ENCODE assay signal across 1 cellular context in the genomic region with DNA sequence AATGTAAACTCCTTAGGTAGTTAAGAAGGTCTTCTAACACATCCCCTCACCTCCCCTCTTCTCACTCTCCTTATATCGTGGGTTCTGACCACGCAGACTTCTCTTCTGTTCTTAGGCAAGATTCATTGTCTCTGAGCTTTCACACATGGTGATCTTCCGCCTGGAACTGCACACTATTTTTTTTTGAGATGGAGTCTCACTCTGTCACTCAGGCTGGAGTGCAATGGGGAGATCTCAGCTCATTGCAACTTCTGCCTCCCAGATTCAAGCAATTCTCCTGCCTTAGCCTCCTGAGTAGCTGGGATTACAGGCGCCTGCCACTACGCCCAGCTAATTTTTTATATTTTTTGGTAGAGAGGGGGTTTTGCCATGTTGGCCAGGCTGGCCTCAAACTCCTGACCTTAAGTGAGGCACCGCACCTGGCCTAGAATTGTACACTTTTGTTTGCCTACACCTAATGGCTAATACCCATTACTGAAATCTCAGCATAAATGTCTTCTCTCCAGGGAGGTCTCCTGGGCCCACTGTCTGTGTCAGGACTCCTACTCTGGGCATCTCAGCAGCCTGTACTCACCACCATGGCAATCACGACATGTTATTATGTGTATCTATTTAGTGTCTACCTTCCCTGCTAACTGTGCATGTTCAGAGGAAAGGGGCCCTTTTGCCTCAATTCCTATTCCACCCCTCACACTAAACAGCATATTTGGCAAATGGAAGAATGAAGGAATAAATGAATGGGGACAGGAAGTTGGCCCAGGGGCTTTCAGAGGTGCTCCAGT.
TF ChIP-seq lines count a peak whose summit lies in the region.

No MANE protein-coding gene starts in this region.

TF ChIP-seq in K562, 482 proteins besides CTCF, POLR2A, EP300 and RAD21 (continued from another document and continues in another):
- TF ChIP-seq BRD9 (IDR thresholded peaks at IDR 0.05; ENCODE audit: low read depth, partially characterized antibody) (no peak), NR3C1 (CRISPR knock-in tag; IDR thresholded peaks at IDR 0.05) (no peak), KDM2B (CRISPR knock-in tag; IDR thresholded peaks at IDR 0.05) (no peak), ZNF717 (CRISPR knock-in tag; IDR thresholded peaks at IDR 0.05) (peak; percentile 73), RBFOX2 (IDR thresholded peaks at IDR 0.05; ENCODE audit: low read depth, low read length) (no peak), RHOXF2B (CRISPR knock-in tag; conservative IDR thresholded peaks at IDR 0.05) (peak; percentile 85; the same call in 1 of the 2 replicates), ZNF707 (CRISPR knock-in tag; conservative IDR thresholded peaks at IDR 0.05) (no peak), BRF1 (IDR thresholded peaks at IDR 0.05; ENCODE audit: borderline replicate concordance, extremely low read depth, insufficient read length) (no peak), NR2F6 (CRISPR knock-in tag; IDR thresholded peaks at IDR 0.05) (0 out of 2 replicates have a peak, but pooled peaks have one; percentile 72), CBX8 (IDR thresholded peaks at IDR 0.05; ENCODE audit: borderline replicate concordance, extremely low read depth, low read depth, low read length, poor library complexity, severe bottlenecking) (no peak), DPF2 (IDR thresholded peaks at IDR 0.05) (no peak), PRPF4 (IDR thresholded peaks at IDR 0.05; ENCODE audit: insufficient read depth, low read depth, low read length, poor library complexity, severe bottlenecking) (no peak), NR4A1 (CRISPR knock-in tag; IDR thresholded peaks at IDR 0.05) (no peak), NR4A1 (tag; IDR thresholded peaks at IDR 0.05) (no peak), KLF10 (CRISPR knock-in tag; IDR thresholded peaks at IDR 0.05) (peak; percentile 15; the same call in 1 of the 2 replicates), DACH1 (IDR thresholded peaks at IDR 0.05; ENCODE audit: partially characterized antibody) (no peak), ZNF253 (CRISPR knock-in tag; conservative IDR thresholded peaks at IDR 0.05) (peak; percentile 55; the same call in 1 of the 2 replicates), ELF2 (CRISPR knock-in tag; IDR thresholded peaks at IDR 0.05) (peak; percentile 81), HNRNPL (IDR thresholded peaks at IDR 0.05; ENCODE audit: low read depth, low read length) (no peak), CEBPB (tag; IDR thresholded peaks at IDR 0.05) (no peak), ZFPM2 (CRISPR knock-in tag; IDR thresholded peaks at IDR 0.05) (0 out of 2 replicates have a peak, but pooled peaks have one; percentile 15), YBX1 (IDR thresholded peaks at IDR 0.05) (no peak), ZNF174 (CRISPR knock-in tag; IDR thresholded peaks at IDR 0.05) (no peak), FOXK1 (CRISPR knock-in tag; IDR thresholded peaks at IDR 0.05; ENCODE audit: borderline replicate concordance) (no peak), TFAM (CRISPR knock-in tag; conservative IDR thresholded peaks at IDR 0.05) (no peak), SRSF9 (IDR thresholded peaks at IDR 0.05; ENCODE audit: borderline replicate concordance, low read depth, low read length) (no peak), ZNF699 (CRISPR knock-in tag; IDR thresholded peaks at IDR 0.05; ENCODE audit: insufficient replicate concordance) (no peak), ZFX (CRISPR knock-in tag; IDR thresholded peaks at IDR 0.05) (no peak), ZNF134 (CRISPR knock-in tag; conservative IDR thresholded peaks at IDR 0.05) (no peak), GATA2 (CRISPR knock-in tag; IDR thresholded peaks at IDR 0.05) (no peak), GABPB1 (CRISPR knock-in tag; IDR thresholded peaks at IDR 0.05) (no peak), MBD2 (IDR thresholded peaks at IDR 0.05; ENCODE audit: borderline replicate concordance, low read depth) (0 out of 2 replicates have a peak, but pooled peaks have one; percentile 5), ZNF184 (CRISPR knock-in tag; IDR thresholded peaks at IDR 0.05) (no peak), ZC3H11A (IDR thresholded peaks at IDR 0.05; ENCODE audit: low read depth, low read length) (no peak), HNRNPK (IDR thresholded peaks at IDR 0.05; ENCODE audit: low read depth, low read length, poor library complexity, severe bottlenecking) (no peak), CBX1 (IDR thresholded peaks at IDR 0.05; ENCODE audit: low read depth) (peak; percentile 28; the same call in 1 of the 2 replicates), TRIM28 (IDR thresholded peaks at IDR 0.05) (no peak), ZNF561 (CRISPR knock-in tag; conservative IDR thresholded peaks at IDR 0.05) (no peak), CREB1 (IDR thresholded peaks at IDR 0.05) (no peak), CREB1 (CRISPR knock-in tag; IDR thresholded peaks at IDR 0.05) (no peak), EGR1 (conservative IDR thresholded peaks at IDR 0.05) (no peak), MYC (IDR thresholded peaks at IDR 0.05; ENCODE audit: low read depth, low read length) (no peak), MYC (CRISPR knock-in tag; IDR thresholded peaks at IDR 0.05; ENCODE audit: borderline replicate concordance, low read depth) (peak; percentile 55; the same call in 1 of the 2 replicates), PRMT5 (CRISPR knock-in tag; IDR thresholded peaks at IDR 0.05) (no peak)
- TF ChIP-seq, protein P1, sequence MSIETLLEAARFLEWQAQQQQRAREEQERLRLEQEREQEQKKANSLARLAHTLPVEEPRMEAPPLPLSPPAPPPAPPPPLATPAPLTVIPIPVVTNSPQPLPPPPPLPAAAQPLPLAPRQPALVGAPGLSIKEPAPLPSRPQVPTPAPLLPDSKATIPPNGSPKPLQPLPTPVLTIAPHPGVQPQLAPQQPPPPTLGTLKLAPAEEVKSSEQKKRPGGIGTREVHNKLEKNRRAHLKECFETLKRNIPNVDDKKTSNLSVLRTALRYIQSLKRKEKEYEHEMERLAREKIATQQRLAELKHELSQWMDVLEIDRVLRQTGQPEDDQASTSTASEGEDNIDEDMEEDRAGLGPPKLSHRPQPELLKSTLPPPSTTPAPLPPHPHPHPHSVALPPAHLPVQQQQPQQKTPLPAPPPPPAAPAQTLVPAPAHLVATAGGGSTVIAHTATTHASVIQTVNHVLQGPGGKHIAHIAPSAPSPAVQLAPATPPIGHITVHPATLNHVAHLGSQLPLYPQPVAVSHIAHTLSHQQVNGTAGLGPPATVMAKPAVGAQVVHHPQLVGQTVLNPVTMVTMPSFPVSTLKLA (conservative IDR thresholded peaks at IDR 0.05): no peak
- TF ChIP-seq, protein P2, sequence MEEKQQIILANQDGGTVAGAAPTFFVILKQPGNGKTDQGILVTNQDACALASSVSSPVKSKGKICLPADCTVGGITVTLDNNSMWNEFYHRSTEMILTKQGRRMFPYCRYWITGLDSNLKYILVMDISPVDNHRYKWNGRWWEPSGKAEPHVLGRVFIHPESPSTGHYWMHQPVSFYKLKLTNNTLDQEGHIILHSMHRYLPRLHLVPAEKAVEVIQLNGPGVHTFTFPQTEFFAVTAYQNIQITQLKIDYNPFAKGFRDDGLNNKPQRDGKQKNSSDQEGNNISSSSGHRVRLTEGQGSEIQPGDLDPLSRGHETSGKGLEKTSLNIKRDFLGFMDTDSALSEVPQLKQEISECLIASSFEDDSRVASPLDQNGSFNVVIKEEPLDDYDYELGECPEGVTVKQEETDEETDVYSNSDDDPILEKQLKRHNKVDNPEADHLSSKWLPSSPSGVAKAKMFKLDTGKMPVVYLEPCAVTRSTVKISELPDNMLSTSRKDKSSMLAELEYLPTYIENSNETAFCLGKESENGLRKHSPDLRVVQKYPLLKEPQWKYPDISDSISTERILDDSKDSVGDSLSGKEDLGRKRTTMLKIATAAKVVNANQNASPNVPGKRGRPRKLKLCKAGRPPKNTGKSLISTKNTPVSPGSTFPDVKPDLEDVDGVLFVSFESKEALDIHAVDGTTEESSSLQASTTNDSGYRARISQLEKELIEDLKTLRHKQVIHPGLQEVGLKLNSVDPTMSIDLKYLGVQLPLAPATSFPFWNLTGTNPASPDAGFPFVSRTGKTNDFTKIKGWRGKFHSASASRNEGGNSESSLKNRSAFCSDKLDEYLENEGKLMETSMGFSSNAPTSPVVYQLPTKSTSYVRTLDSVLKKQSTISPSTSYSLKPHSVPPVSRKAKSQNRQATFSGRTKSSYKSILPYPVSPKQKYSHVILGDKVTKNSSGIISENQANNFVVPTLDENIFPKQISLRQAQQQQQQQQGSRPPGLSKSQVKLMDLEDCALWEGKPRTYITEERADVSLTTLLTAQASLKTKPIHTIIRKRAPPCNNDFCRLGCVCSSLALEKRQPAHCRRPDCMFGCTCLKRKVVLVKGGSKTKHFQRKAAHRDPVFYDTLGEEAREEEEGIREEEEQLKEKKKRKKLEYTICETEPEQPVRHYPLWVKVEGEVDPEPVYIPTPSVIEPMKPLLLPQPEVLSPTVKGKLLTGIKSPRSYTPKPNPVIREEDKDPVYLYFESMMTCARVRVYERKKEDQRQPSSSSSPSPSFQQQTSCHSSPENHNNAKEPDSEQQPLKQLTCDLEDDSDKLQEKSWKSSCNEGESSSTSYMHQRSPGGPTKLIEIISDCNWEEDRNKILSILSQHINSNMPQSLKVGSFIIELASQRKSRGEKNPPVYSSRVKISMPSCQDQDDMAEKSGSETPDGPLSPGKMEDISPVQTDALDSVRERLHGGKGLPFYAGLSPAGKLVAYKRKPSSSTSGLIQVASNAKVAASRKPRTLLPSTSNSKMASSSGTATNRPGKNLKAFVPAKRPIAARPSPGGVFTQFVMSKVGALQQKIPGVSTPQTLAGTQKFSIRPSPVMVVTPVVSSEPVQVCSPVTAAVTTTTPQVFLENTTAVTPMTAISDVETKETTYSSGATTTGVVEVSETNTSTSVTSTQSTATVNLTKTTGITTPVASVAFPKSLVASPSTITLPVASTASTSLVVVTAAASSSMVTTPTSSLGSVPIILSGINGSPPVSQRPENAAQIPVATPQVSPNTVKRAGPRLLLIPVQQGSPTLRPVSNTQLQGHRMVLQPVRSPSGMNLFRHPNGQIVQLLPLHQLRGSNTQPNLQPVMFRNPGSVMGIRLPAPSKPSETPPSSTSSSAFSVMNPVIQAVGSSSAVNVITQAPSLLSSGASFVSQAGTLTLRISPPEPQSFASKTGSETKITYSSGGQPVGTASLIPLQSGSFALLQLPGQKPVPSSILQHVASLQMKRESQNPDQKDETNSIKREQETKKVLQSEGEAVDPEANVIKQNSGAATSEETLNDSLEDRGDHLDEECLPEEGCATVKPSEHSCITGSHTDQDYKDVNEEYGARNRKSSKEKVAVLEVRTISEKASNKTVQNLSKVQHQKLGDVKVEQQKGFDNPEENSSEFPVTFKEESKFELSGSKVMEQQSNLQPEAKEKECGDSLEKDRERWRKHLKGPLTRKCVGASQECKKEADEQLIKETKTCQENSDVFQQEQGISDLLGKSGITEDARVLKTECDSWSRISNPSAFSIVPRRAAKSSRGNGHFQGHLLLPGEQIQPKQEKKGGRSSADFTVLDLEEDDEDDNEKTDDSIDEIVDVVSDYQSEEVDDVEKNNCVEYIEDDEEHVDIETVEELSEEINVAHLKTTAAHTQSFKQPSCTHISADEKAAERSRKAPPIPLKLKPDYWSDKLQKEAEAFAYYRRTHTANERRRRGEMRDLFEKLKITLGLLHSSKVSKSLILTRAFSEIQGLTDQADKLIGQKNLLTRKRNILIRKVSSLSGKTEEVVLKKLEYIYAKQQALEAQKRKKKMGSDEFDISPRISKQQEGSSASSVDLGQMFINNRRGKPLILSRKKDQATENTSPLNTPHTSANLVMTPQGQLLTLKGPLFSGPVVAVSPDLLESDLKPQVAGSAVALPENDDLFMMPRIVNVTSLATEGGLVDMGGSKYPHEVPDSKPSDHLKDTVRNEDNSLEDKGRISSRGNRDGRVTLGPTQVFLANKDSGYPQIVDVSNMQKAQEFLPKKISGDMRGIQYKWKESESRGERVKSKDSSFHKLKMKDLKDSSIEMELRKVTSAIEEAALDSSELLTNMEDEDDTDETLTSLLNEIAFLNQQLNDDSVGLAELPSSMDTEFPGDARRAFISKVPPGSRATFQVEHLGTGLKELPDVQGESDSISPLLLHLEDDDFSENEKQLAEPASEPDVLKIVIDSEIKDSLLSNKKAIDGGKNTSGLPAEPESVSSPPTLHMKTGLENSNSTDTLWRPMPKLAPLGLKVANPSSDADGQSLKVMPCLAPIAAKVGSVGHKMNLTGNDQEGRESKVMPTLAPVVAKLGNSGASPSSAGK (IDR thresholded peaks at IDR 0.05): no peak
- TF ChIP-seq, protein P3, sequence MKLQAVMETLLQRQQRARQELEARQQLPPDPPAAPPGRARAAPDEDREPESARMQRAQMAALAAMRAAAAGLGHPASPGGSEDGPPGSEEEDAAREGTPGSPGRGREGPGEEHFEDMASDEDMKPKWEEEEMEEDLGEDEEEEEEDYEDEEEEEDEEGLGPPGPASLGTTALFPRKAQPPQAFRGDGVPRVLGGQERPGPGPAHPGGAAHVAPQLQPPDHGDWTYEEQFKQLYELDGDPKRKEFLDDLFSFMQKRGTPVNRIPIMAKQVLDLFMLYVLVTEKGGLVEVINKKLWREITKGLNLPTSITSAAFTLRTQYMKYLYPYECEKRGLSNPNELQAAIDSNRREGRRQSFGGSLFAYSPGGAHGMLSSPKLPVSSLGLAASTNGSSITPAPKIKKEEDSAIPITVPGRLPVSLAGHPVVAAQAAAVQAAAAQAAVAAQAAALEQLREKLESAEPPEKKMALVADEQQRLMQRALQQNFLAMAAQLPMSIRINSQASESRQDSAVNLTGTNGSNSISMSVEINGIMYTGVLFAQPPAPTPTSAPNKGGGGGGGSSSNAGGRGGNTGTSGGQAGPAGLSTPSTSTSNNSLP (IDR thresholded peaks at IDR 0.05; ENCODE audit: borderline replicate concordance, low read depth, low read length): no peak
- TF ChIP-seq, protein P4, sequence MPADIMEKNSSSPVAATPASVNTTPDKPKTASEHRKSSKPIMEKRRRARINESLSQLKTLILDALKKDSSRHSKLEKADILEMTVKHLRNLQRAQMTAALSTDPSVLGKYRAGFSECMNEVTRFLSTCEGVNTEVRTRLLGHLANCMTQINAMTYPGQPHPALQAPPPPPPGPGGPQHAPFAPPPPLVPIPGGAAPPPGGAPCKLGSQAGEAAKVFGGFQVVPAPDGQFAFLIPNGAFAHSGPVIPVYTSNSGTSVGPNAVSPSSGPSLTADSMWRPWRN (IDR thresholded peaks at IDR 0.05; ENCODE audit: low read depth): no peak
- TF ChIP-seq, protein P5, sequence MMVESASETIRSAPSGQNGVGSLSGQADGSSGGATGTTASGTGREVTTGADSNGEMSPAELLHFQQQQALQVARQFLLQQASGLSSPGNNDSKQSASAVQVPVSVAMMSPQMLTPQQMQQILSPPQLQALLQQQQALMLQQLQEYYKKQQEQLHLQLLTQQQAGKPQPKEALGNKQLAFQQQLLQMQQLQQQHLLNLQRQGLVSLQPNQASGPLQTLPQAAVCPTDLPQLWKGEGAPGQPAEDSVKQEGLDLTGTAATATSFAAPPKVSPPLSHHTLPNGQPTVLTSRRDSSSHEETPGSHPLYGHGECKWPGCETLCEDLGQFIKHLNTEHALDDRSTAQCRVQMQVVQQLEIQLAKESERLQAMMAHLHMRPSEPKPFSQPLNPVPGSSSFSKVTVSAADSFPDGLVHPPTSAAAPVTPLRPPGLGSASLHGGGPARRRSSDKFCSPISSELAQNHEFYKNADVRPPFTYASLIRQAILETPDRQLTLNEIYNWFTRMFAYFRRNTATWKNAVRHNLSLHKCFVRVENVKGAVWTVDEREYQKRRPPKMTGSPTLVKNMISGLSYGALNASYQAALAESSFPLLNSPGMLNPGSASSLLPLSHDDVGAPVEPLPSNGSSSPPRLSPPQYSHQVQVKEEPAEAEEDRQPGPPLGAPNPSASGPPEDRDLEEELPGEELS (CRISPR knock-in tag; IDR thresholded peaks at IDR 0.05; ENCODE audit: borderline replicate concordance): no peak
